In the genomic region with DNA sequence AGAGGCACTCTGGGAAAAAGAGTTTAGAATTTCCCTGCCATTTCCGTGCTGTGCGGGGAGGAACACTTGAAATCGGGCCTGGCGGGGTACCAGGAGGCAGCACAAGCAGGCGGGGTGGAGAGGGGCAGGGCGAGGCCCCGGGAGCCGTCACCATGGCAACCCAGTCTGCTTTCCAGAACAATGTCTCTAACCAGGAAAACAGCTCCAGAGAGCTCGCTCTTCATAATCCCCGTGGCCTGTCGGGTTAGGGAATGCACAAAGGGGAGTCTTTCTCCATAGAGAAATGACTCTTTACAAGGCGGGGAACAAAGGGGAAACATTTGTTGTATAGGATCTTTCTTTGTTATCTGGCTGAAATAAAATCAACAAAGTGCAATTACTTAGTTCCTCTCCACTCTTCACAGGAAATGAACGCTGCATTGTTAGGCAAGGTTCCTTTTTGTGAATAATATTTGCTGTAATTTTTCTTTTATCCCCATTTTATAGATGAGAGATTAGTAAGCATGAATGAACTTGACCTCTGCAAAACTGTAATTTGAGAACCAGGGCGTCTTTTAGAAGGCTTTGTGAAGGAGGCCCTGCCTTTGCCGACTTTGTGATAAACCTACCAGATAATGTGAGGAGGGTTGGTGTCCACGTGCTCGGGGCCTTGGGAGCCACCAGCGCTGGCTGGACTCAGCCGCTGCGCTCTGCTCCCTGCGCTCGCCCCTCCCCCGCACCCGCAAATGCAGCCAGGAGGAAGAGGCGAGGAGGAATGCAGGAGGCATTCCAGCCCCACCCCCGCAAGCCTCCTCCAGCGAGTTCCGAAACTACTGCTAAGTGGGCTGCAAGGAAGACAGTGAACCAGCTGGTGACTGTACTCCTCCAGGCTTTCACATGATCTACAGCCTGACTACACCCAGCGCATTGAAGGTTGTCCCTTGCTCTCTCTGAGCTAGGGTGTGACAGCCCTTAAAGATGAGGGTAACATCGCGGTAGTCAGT, we compare ENCODE assay signal across 8 cellular contexts.
A peak's percentile ranks its signal among the peaks of the same experiment; 100 is the strongest.
DNase-seq lines count a peak whose midpoint lies in the region; ATAC-seq and TF ChIP-seq lines count a peak whose summit lies in the region.

No MANE protein-coding gene starts in this region.

- DNase-seq in EH (ENCODE audit: low read depth) (peak; percentile 97), NCI-H226 (peak; percentile 96), kidney epithelial cell (ENCODE audit: low read depth) (peak; percentile 74)
- DNase-seq in stimulated activated CD4-positive, alpha-beta T cell treated with anti-CD3 and anti-CD28 coated beads, Interleukin-2, amount 100 ng/mL, for 24 hours, result no peak

- ATAC-seq in HG03442 (IDR thresholded peaks at IDR 0.05; ENCODE audit: unreplicated experiment), result no peak
- no peak for ATAC-seq in GM19328 (IDR thresholded peaks at IDR 0.05; ENCODE audit: unreplicated experiment)

- peaks cover 8% of the 10 kb centered on the region for H3K9me3 ChIP-seq in skeletal muscle satellite cell (replicated peaks; ENCODE audit: low read length)

- H3K4me3 ChIP-seq in kidney epithelial cell (ENCODE audit: low read depth, low read length) (no peak overlapping the region), skeletal muscle satellite cell (ENCODE audit: low read length) (peak overlapping the region; percentile 29)

- no peaks in the 10 kb centered on the region for H3K27me3 ChIP-seq in kidney epithelial cell (ENCODE audit: control insufficient read depth, insufficient read depth, low read length)
- H3K27me3 ChIP-seq in skeletal muscle satellite cell (ENCODE audit: control insufficient read depth, insufficient read depth, low read length), result no peaks in the 10 kb centered on the region

- H3K27ac ChIP-seq in cingulate gyrus (ENCODE audit: low read depth, low read length), result peak overlapping the region; percentile 94

- peak overlapping the region; percentile 78 for H3K9ac ChIP-seq in skeletal muscle satellite cell (ENCODE audit: low read depth, low read length)

- no peaks in the 10 kb centered on the region for H3K36me3 ChIP-seq in kidney epithelial cell (ENCODE audit: control insufficient read depth, insufficient read depth, low read length)
- H3K36me3 ChIP-seq in skeletal muscle satellite cell (ENCODE audit: insufficient read depth, low read length), result no peaks in the 10 kb centered on the region

- peaks cover 50% of the 10 kb centered on the region for H3K4me1 ChIP-seq in skeletal muscle satellite cell (ENCODE audit: control insufficient read depth, insufficient read depth, low read length)

- no peak for TF ChIP-seq CTCF in kidney epithelial cell (IDR thresholded peaks at IDR 0.05; ENCODE audit: insufficient read depth, low read length, poor library complexity, severe bottlenecking)

- peak overlapping the region; percentile 53 for H3K4me2 ChIP-seq in skeletal muscle satellite cell (ENCODE audit: low read length)

Comparison
In these comparisons a context has a peak if more than half of its experiments do, and no peak if none do; other contexts are left out.
1. DNase-seq: peak in EH (single experiment), NCI-H226 (single experiment) and kidney epithelial cell (single experiment); none in stimulated activated CD4-positive, alpha-beta T cell treated with anti-CD3 and anti-CD28 coated beads, Interleukin-2, amount 100 ng/mL, for 24 hours (0 of 2).